In genomic region chr3:116201032-116201690, GRCh38 we compare ENCODE assay signal across 20 cellular contexts.
A peak's percentile ranks its signal among the peaks of the same experiment; 100 is the strongest.
DNase-seq lines count a peak whose midpoint lies in the region; ATAC-seq and TF ChIP-seq lines count a peak whose summit lies in the region.
"Had no signal": no experiment of that assay in that cellular context is flagged by ENCODE, and none has a peak within 500 bp of the region (broad histone marks: within the 10 kb centered on the region; RNA-seq: fewer than 3 reads in every experiment).

No MANE protein-coding gene starts in this region.

- H3K36me3 ChIP-seq in neural progenitor cell (no peaks in the 10 kb centered on the region), upper lobe of right lung (no peaks in the 10 kb centered on the region), Peyer's patch (no peaks in the 10 kb centered on the region)

- H3K27ac ChIP-seq in neural progenitor cell (no peak overlapping the region), upper lobe of right lung (no peak overlapping the region), Peyer's patch (no peak overlapping the region)

- peaks cover 8% of the 10 kb centered on the region for H3F3A ChIP-seq in neural progenitor cell (ENCODE audit: low read depth)

- no peak for TF ChIP-seq CTCF in neural progenitor cell (IDR thresholded peaks at IDR 0.05)
- no peak for TF ChIP-seq CTCF in upper lobe of right lung (IDR thresholded peaks at IDR 0.05)
- TF ChIP-seq CTCF in Peyer's patch (IDR thresholded peaks at IDR 0.05) = no peak

- peak overlapping the region; percentile 18 for H3K4me2 ChIP-seq in neural progenitor cell

- H3K4me3 ChIP-seq in neural progenitor cell (no peak overlapping the region), upper lobe of right lung (no peak overlapping the region), Peyer's patch (no peak overlapping the region)

- H4K20me1 ChIP-seq in neural progenitor cell (ENCODE audit: low read depth) = no peaks in the 10 kb centered on the region

- H3K4me1 ChIP-seq in neural progenitor cell = peaks cover 17% of the 10 kb centered on the region
- no peaks in the 10 kb centered on the region for H3K4me1 ChIP-seq in upper lobe of right lung
- H3K4me1 ChIP-seq in Peyer's patch = no peaks in the 10 kb centered on the region

- peak; percentile 32 for DNase-seq in Ammon's horn (ENCODE audit: low spot score)
- DNase-seq in NCI-H1048 (lab: John Stamatoyannopoulos, UW) = peak; percentile 48
- DNase-seq in cerebellar cortex (ENCODE audit: low spot score) = peak; percentile 64
- DNase-seq in neural progenitor cell (ENCODE audit: low spot score) = no peak
- DNase-seq in upper lobe of right lung = no peak
- DNase-seq in epidermal melanocyte (ENCODE audit: insufficient read length, low spot score) = no peak
- no peak for DNase-seq in Peyer's patch
- DNase-seq: 8988T; CD4-positive, alpha-beta T cell; DMS153; H7; Karpas-422; NCI-H1436; NCI-H2171 treated with DMSO at 0.1 percent for 48 hours; NCI-H446 treated with DMSO at 0.1 percent for 48 hours; NCI-H774; PC-3 had no signal

- H3K9me3 ChIP-seq in neural progenitor cell (ENCODE audit: low read depth) (no peaks in the 10 kb centered on the region), upper lobe of right lung (no peaks in the 10 kb centered on the region), Peyer's patch (no peaks in the 10 kb centered on the region)

- intact Hi-C loops in upper lobe of right lung (cut with DNase I) = no loop called here

- no peaks in the 10 kb centered on the region for H3K27me3 ChIP-seq in neural progenitor cell
- no peaks in the 10 kb centered on the region for H3K27me3 ChIP-seq in upper lobe of right lung
- no peaks in the 10 kb centered on the region for H3K27me3 ChIP-seq in Peyer's patch

- TF ChIP-seq POLR2A in Peyer's patch (IDR thresholded peaks at IDR 0.05) = no peak

- H3K9me3 Mint-ChIP-seq in neural progenitor cell = no peaks in the 10 kb centered on the region

- no peak overlapping the region for H3K27ac Mint-ChIP-seq in neural progenitor cell
- H3K27ac Mint-ChIP-seq: B cell; CD4-positive, alpha-beta T cell; IgD-negative memory B cell had no signal

- H3K9ac ChIP-seq in neural progenitor cell = no peak overlapping the region

- no peak overlapping the region for H2AFZ ChIP-seq in neural progenitor cell (replicated peaks)

- H3K36me3 Mint-ChIP-seq in neural progenitor cell = no peaks in the 10 kb centered on the region

- H3K4me3 Mint-ChIP-seq in neural progenitor cell = no peak overlapping the region
- H3K4me3 Mint-ChIP-seq: B cell; CD4-positive, alpha-beta T cell; IgD-negative memory B cell had no signal

- no peaks in the 10 kb centered on the region for H3K27me3 Mint-ChIP-seq in neural progenitor cell (ENCODE audit: insufficient read depth, low read depth)
- H3K27me3 Mint-ChIP-seq: B cell; CD4-positive, alpha-beta T cell had no signal

- no peak for ATAC-seq in upper lobe of right lung
- ATAC-seq in SK-N-SH treated with all-trans-retinoic acid at 6 μM for 48 hours = no peak
- ATAC-seq: PC-3 had no signal

- no peaks in the 10 kb centered on the region for H3K79me2 ChIP-seq in neural progenitor cell (ENCODE audit: low read depth)

- peaks cover 5% of the 10 kb centered on the region for H3K4me1 Mint-ChIP-seq in neural progenitor cell
- H3K4me1 Mint-ChIP-seq: B cell, IgD-negative memory B cell had no signal

TF ChIP-seq in SK-N-SH treated with all-trans-retinoic acid at 6 μM for 48 hours, 23 proteins besides CTCF, POLR2A, EP300 and RAD21:
- no peak for TF ChIP-seq TOX (CRISPR knock-in tag; IDR thresholded peaks at IDR 0.05; ENCODE audit: borderline replicate concordance)
- no peak for TF ChIP-seq TCF4 (CRISPR knock-in tag; IDR thresholded peaks at IDR 0.05; ENCODE audit: borderline replicate concordance)
- no peak for TF ChIP-seq CSRNP3 (CRISPR knock-in tag; IDR thresholded peaks at IDR 0.05)
- TF ChIP-seq OSR1 (CRISPR knock-in tag; IDR thresholded peaks at IDR 0.05) = no peak
- no peak for TF ChIP-seq RARB (CRISPR knock-in tag; IDR thresholded peaks at IDR 0.05)
- TF ChIP-seq PPARA (CRISPR knock-in tag; IDR thresholded peaks at IDR 0.05; ENCODE audit: borderline replicate concordance) = no peak
- no peak for TF ChIP-seq ZFP30 (CRISPR knock-in tag; IDR thresholded peaks at IDR 0.05)

Comparison
In these comparisons a context has a peak if more than half of its experiments do, and no peak if none do; other contexts are left out.
1. DNase-seq: peak in Ammon's horn (single experiment), NCI-H1048 (single experiment) and cerebellar cortex (single experiment); none in neural progenitor cell (single experiment), upper lobe of right lung (single experiment), epidermal melanocyte (single experiment) and Peyer's patch (0 of 3).